Comparison of ENCODE assay signal across 1 cellular context in genomic region chr2:237042101-237042500, GRCh38.
TF ChIP-seq lines count a peak whose summit lies in the region.

No MANE protein-coding gene starts in this region.

TF ChIP-seq in GM23338, 12 proteins besides CTCF, POLR2A, EP300 and RAD21 (continued from another document):
- peak; percentile 62 for TF ChIP-seq ZNF462 (CRISPR knock-in tag; IDR thresholded peaks at IDR 0.05)
